Comparison of ENCODE assay signal across 1 cellular context in the genomic region with DNA sequence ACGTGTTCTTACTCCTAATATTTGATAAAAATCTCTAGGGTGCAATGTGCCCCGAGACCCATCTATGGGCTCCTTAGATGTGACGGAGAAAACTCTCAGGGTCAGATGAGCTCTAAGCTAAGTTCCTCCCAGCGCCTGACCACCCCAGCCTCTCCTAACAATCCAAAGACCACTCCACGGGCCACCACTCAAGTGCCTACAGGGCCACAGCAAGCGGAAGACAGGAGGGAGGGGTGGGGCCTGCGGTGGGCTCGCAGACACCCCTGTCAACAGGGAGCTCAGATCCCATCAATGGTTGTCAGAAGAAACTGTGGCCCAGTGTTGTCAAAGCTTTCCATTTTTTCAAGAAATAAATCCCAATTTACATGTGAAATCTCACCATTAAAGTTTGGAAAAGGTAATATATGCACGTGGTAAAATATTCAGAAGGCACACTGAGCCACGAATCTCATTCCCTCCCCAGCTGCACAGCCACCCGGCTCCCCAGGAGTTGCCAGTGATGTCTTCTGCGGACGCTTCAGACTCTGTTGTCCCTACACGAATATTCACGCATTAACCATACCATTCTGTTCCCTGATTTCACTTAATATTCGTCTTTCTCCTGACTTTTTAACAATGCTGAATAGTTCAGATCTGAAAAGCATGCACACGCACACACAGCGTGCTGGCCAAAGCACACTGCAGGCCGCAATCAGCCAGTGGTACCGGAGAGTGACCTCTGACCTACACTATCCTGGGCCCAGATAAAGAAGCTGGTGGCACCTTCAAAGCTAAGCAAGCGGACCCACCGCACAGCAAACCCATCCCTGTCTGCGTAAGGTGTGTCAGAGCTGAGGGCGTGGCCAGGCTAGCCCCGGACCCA.
TF ChIP-seq lines count a peak whose summit lies in the region.

No MANE protein-coding gene starts in this region.

TF ChIP-seq in liver, 16 proteins besides CTCF, POLR2A, EP300 and RAD21:
- TF ChIP-seq TAF1 (conservative IDR thresholded peaks at IDR 0.05), result no peak
- no peak for TF ChIP-seq JUND (IDR thresholded peaks at IDR 0.05)
- TF ChIP-seq, protein P1, sequence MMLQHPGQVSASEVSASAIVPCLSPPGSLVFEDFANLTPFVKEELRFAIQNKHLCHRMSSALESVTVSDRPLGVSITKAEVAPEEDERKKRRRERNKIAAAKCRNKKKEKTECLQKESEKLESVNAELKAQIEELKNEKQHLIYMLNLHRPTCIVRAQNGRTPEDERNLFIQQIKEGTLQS (IDR thresholded peaks at IDR 0.05), result no peak
- TF ChIP-seq SP1 (IDR thresholded peaks at IDR 0.05), result no peak
- no peak for TF ChIP-seq HNF4G (IDR thresholded peaks at IDR 0.05)
- no peak for TF ChIP-seq GABPA (IDR thresholded peaks at IDR 0.05 in 1 of 2, conservative IDR thresholded peaks at IDR 0.05 in 1 of 2)
- TF ChIP-seq HNF4A (conservative IDR thresholded peaks at IDR 0.05), result peak in 1 of 2 donors; percentile 57
- no peak for TF ChIP-seq EGR1 (IDR thresholded peaks at IDR 0.05; ENCODE audit: low read depth in 2 of 2)
- TF ChIP-seq RXRA (IDR thresholded peaks at IDR 0.05), result peak in 1 of 2 donors; percentile 57
- no peak for TF ChIP-seq FOXA2 (IDR thresholded peaks at IDR 0.05)
- no peak for TF ChIP-seq YY1 (IDR thresholded peaks at IDR 0.05)
- TF ChIP-seq MAX (IDR thresholded peaks at IDR 0.05), result no peak
- TF ChIP-seq FOXA1 (IDR thresholded peaks at IDR 0.05), result no peak
